Comparison of ENCODE assay signal across 1 cellular context in the genomic region with DNA sequence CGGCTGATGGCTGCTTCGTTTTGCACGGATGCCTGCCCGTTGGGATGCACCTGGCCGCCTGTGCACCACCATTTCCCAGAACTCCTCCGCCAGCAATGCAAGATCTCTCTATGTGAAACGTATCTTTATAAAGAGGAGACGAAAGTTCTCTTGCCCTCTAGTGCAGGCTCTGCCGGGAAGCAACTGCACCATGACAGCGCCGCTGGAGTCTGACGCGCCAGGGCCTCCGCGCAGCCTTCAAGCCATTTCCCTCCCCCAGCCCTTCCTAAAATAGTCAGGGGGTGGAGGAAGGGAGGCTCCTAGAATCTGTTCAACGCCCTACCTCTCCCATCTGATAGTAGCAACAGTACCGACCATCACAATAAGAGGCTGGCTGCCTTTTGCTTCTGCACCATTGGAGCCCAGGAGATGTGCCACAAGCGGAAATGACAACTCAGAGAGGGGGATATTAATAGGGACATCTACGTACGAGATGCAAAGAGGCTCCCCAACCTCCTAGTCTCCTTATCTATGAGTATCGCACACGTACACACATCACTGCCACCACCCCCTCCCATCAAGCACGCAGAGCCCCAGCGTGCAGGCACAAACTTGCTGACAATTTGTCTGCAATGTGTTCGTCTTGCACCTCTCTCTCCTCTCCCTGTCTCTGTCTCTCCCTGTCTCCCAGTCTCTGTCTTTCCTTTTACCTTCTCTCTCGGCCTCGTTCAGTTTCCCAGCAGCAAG.
TF ChIP-seq lines count a peak whose summit lies in the region.

No MANE protein-coding gene starts in this region.

TF ChIP-seq in HEK293, 187 proteins besides CTCF, POLR2A, EP300 and RAD21 (continued from another document and continues in another):
- TF ChIP-seq ZNF366 (tag by site-specific recombination; conservative IDR thresholded peaks at IDR 0.05) (peak; percentile 66), ZNF211 (tag by site-specific recombination; IDR thresholded peaks at IDR 0.05; ENCODE audit: low read depth) (no peak), ZNF121 (tag by site-specific recombination; IDR thresholded peaks at IDR 0.05) (no peak), ZNF658 (tag by site-specific recombination; IDR thresholded peaks at IDR 0.05) (no peak), ZNF747 (tag by site-specific recombination; IDR thresholded peaks at IDR 0.05) (no peak), ZNF510 (tag by site-specific recombination; IDR thresholded peaks at IDR 0.05; ENCODE audit: insufficient replicate concordance) (no peak), ZXDB (tag by site-specific recombination; IDR thresholded peaks at IDR 0.05) (no peak), SP2 (tag by site-specific recombination; IDR thresholded peaks at IDR 0.05) (peak; percentile 44), ZNF560 (tag by site-specific recombination; IDR thresholded peaks at IDR 0.05; ENCODE audit: borderline replicate concordance) (no peak), ZBTB17 (tag by site-specific recombination; IDR thresholded peaks at IDR 0.05) (no peak), ZBTB20 (tag by site-specific recombination; IDR thresholded peaks at IDR 0.05) (0 out of 2 replicates have a peak, but pooled peaks have one; percentile 9), ZNF530 (tag by site-specific recombination; IDR thresholded peaks at IDR 0.05; ENCODE audit: low read depth) (no peak), SCRT2 (tag by site-specific recombination; IDR thresholded peaks at IDR 0.05) (0 out of 2 replicates have a peak, but pooled peaks have one; percentile 41), SALL2 (tag by site-specific recombination; IDR thresholded peaks at IDR 0.05; ENCODE audit: borderline replicate concordance) (no peak), ZNF514 (tag by site-specific recombination; IDR thresholded peaks at IDR 0.05) (no peak), ZIC2 (tag by site-specific recombination; IDR thresholded peaks at IDR 0.05) (peak; percentile 55; the same call in 1 of the 2 replicates), ZNF549 (tag by site-specific recombination; IDR thresholded peaks at IDR 0.05) (no peak), MZF1 (tag by site-specific recombination; IDR thresholded peaks at IDR 0.05; ENCODE audit: borderline replicate concordance) (no peak), ZNF623 (tag by site-specific recombination; IDR thresholded peaks at IDR 0.05) (no peak), ZNF169 (tag by site-specific recombination; IDR thresholded peaks at IDR 0.05) (no peak), ZNF664 (tag by site-specific recombination; IDR thresholded peaks at IDR 0.05) (no peak), HOXD13 (CRISPR knock-in tag; IDR thresholded peaks at IDR 0.05; ENCODE audit: borderline replicate concordance) (no peak), ZFP37 (tag by site-specific recombination; IDR thresholded peaks at IDR 0.05) (no peak), SETDB1 (IDR thresholded peaks at IDR 0.05; ENCODE audit: insufficient read length, low read length) (no peak), REPIN1 (tag by site-specific recombination; IDR thresholded peaks at IDR 0.05; ENCODE audit: low read depth) (no peak), TRIM28 (IDR thresholded peaks at IDR 0.05; ENCODE audit: borderline replicate concordance, low read length) (peak; percentile 86; the same call in 1 of the 2 replicates)
- TF ChIP-seq, protein P1, sequence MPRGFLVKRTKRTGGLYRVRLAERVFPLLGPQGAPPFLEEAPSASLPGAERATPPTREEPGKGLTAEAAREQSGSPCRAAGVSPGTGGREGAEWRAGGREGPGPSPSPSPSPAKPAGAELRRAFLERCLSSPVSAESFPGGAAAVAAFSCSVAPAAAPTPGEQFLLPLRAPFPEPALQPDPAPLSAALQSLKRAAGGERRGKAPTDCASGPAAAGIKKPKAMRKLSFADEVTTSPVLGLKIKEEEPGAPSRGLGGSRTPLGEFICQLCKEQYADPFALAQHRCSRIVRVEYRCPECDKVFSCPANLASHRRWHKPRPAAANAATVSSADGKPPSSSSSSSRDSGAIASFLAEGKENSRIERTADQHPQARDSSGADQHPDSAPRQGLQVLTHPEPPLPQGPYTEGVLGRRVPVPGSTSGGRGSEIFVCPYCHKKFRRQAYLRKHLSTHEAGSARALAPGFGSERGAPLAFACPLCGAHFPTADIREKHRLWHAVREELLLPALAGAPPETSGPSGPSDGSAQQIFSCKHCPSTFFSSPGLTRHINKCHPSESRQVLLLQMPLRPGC (tag by site-specific recombination; IDR thresholded peaks at IDR 0.05) = no peak
- TF ChIP-seq, protein P2, sequence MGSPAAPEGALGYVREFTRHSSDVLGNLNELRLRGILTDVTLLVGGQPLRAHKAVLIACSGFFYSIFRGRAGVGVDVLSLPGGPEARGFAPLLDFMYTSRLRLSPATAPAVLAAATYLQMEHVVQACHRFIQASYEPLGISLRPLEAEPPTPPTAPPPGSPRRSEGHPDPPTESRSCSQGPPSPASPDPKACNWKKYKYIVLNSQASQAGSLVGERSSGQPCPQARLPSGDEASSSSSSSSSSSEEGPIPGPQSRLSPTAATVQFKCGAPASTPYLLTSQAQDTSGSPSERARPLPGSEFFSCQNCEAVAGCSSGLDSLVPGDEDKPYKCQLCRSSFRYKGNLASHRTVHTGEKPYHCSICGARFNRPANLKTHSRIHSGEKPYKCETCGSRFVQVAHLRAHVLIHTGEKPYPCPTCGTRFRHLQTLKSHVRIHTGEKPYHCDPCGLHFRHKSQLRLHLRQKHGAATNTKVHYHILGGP (tag by site-specific recombination; IDR thresholded peaks at IDR 0.05) = no peak
- TF ChIP-seq, protein P3, sequence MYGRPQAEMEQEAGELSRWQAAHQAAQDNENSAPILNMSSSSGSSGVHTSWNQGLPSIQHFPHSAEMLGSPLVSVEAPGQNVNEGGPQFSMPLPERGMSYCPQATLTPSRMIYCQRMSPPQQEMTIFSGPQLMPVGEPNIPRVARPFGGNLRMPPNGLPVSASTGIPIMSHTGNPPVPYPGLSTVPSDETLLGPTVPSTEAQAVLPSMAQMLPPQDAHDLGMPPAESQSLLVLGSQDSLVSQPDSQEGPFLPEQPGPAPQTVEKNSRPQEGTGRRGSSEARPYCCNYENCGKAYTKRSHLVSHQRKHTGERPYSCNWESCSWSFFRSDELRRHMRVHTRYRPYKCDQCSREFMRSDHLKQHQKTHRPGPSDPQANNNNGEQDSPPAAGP (tag by site-specific recombination; IDR thresholded peaks at IDR 0.05) = no peak
- TF ChIP-seq, protein P4, sequence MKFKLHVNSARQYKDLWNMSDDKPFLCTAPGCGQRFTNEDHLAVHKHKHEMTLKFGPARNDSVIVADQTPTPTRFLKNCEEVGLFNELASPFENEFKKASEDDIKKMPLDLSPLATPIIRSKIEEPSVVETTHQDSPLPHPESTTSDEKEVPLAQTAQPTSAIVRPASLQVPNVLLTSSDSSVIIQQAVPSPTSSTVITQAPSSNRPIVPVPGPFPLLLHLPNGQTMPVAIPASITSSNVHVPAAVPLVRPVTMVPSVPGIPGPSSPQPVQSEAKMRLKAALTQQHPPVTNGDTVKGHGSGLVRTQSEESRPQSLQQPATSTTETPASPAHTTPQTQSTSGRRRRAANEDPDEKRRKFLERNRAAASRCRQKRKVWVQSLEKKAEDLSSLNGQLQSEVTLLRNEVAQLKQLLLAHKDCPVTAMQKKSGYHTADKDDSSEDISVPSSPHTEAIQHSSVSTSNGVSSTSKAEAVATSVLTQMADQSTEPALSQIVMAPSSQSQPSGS (tag by site-specific recombination; IDR thresholded peaks at IDR 0.05; ENCODE audit: low read depth) = no peak
- TF ChIP-seq, protein P5, sequence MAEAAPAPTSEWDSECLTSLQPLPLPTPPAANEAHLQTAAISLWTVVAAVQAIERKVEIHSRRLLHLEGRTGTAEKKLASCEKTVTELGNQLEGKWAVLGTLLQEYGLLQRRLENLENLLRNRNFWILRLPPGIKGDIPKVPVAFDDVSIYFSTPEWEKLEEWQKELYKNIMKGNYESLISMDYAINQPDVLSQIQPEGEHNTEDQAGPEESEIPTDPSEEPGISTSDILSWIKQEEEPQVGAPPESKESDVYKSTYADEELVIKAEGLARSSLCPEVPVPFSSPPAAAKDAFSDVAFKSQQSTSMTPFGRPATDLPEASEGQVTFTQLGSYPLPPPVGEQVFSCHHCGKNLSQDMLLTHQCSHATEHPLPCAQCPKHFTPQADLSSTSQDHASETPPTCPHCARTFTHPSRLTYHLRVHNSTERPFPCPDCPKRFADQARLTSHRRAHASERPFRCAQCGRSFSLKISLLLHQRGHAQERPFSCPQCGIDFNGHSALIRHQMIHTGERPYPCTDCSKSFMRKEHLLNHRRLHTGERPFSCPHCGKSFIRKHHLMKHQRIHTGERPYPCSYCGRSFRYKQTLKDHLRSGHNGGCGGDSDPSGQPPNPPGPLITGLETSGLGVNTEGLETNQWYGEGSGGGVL (tag by site-specific recombination; IDR thresholded peaks at IDR 0.05) = peak; percentile 39; the same call in 1 of the 2 replicates
- TF ChIP-seq, protein P6, sequence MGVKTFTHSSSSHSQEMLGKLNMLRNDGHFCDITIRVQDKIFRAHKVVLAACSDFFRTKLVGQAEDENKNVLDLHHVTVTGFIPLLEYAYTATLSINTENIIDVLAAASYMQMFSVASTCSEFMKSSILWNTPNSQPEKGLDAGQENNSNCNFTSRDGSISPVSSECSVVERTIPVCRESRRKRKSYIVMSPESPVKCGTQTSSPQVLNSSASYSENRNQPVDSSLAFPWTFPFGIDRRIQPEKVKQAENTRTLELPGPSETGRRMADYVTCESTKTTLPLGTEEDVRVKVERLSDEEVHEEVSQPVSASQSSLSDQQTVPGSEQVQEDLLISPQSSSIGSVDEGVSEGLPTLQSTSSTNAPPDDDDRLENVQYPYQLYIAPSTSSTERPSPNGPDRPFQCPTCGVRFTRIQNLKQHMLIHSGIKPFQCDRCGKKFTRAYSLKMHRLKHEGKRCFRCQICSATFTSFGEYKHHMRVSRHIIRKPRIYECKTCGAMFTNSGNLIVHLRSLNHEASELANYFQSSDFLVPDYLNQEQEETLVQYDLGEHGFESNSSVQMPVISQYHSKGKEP (tag by site-specific recombination; IDR thresholded peaks at IDR 0.05) = no peak
- TF ChIP-seq, protein P7, sequence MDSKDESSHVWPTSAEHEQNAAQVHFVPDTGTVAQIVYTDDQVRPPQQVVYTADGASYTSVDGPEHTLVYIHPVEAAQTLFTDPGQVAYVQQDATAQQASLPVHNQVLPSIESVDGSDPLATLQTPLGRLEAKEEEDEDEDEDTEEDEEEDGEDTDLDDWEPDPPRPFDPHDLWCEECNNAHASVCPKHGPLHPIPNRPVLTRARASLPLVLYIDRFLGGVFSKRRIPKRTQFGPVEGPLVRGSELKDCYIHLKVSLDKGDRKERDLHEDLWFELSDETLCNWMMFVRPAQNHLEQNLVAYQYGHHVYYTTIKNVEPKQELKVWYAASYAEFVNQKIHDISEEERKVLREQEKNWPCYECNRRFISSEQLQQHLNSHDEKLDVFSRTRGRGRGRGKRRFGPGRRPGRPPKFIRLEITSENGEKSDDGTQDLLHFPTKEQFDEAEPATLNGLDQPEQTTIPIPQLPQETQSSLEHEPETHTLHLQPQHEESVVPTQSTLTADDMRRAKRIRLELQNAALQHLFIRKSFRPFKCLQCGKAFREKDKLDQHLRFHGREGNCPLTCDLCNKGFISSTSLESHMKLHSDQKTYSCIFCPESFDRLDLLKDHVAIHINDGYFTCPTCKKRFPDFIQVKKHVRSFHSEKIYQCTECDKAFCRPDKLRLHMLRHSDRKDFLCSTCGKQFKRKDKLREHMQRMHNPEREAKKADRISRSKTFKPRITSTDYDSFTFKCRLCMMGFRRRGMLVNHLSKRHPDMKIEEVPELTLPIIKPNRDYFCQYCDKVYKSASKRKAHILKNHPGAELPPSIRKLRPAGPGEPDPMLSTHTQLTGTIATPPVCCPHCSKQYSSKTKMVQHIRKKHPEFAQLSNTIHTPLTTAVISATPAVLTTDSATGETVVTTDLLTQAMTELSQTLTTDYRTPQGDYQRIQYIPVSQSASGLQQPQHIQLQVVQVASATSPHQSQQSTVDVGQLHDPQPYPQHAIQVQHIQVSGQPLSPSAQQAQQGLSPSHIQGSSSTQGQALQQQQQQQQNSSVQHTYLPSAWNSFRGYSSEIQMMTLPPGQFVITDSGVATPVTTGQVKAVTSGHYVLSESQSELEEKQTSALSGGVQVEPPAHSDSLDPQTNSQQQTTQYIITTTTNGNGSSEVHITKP (tag by site-specific recombination; IDR thresholded peaks at IDR 0.05) = peak; percentile 62
- TF ChIP-seq, protein P8, sequence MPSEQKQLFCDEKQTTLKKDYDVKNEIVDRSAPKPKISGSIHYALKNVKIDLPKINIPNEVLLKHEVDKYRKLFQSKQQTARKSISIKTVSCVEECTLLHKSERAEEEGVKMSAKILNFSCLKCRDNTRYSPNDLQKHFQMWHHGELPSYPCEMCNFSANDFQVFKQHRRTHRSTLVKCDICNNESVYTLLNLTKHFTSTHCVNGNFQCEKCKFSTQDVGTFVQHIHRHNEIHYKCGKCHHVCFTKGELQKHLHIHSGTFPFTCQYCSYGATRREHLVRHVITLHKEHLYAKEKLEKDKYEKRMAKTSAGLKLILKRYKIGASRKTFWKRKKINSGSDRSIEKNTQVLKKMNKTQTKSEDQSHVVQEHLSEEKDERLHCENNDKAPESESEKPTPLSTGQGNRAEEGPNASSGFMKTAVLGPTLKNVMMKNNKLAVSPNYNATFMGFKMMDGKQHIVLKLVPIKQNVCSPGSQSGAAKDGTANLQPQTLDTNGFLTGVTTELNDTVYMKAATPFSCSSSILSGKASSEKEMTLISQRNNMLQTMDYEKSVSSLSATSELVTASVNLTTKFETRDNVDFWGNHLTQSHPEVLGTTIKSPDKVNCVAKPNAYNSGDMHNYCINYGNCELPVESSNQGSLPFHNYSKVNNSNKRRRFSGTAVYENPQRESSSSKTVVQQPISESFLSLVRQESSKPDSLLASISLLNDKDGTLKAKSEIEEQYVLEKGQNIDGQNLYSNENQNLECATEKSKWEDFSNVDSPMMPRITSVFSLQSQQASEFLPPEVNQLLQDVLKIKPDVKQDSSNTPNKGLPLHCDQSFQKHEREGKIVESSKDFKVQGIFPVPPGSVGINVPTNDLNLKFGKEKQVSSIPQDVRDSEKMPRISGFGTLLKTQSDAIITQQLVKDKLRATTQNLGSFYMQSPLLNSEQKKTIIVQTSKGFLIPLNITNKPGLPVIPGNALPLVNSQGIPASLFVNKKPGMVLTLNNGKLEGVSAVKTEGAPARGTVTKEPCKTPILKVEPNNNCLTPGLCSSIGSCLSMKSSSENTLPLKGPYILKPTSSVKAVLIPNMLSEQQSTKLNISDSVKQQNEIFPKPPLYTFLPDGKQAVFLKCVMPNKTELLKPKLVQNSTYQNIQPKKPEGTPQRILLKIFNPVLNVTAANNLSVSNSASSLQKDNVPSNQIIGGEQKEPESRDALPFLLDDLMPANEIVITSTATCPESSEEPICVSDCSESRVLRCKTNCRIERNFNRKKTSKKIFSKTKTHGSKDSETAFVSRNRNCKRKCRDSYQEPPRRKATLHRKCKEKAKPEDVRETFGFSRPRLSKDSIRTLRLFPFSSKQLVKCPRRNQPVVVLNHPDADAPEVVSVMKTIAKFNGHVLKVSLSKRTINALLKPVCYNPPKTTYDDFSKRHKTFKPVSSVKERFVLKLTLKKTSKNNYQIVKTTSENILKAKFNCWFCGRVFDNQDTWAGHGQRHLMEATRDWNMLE (tag by site-specific recombination; conservative IDR thresholded peaks at IDR 0.05; ENCODE audit: low read depth) = 0 out of 2 replicates have a peak, but pooled peaks have one; percentile 5
